ENCODE assay signal across 1 cellular context in genomic region chr22:30324008-30324730, GRCh38.
TF ChIP-seq lines count a peak whose summit lies in the region.

No MANE protein-coding gene starts in this region.

TF ChIP-seq in HCT116, 20 proteins besides CTCF, POLR2A, EP300 and RAD21 (continued from another document):
- TF ChIP-seq YY1 (IDR thresholded peaks at IDR 0.05; ENCODE audit: extremely low read depth, insufficient replicate concordance, low read depth, low read length) (no peak), SIN3A (IDR thresholded peaks at IDR 0.05; ENCODE audit: low read depth) (no peak), TCF7L2 (IDR thresholded peaks at IDR 0.05; ENCODE audit: borderline replicate concordance, extremely low read depth, insufficient read depth, insufficient read length) (no peak), SP1 (IDR thresholded peaks at IDR 0.05; ENCODE audit: low read depth) (no peak), ELF1 (IDR thresholded peaks at IDR 0.05; ENCODE audit: borderline replicate concordance, low read depth) (no peak), SRF (IDR thresholded peaks at IDR 0.05; ENCODE audit: low read depth) (no peak), EZH2phosphoT487 (IDR thresholded peaks at IDR 0.05; ENCODE audit: borderline replicate concordance) (no peak)
TF ChIP-seq in HCT116: peak in this region for 0.
